Comparison of ENCODE assay signal across 10 cellular contexts in the genomic region with DNA sequence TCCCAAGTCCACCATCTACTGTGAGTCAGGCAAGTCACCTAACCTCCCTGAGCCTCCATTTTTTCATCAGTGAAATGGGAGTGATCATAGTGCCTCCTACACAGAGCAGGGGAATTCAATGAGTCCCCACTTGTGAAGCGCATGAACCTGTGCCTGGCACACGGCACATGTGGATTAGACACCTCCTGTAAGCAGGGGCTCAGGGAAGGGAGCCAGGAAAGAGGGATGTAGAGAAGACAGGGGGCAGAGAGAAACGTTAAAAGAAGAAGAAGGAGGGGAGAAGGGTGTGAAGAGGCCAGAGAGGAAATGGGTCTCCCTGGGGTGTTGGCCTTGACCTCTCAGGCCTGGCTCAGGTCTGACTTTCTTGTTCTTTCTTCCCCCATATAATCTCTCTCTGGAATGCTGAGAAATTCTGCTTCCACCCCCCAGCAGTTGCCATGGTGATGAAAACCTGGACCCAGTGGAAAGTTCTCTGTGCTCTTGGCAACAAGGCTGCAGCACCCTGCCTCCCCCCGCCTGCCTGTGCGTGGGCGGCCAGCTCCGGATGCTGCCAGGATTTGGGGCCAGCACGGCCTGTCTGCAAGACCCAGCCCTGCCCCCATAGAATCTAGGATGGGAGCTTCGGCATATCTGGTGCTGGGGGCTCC.
DNase-seq lines count a peak whose midpoint lies in the region; ATAC-seq, FAIRE-seq and TF ChIP-seq lines count a peak whose summit lies in the region.
"Had no signal": no experiment of that assay in that cellular context is flagged by ENCODE, and none has a peak within 500 bp of the region (broad histone marks: within the 10 kb centered on the region; RNA-seq: fewer than 3 reads in every experiment).

No MANE protein-coding gene starts in this region.

- H3K4me1 Mint-ChIP-seq in nephron progenitor cell, result peaks cover 19% of the 10 kb centered on the region

- DNase-seq in NCI-H1417 (lab: John Stamatoyannopoulos, UW) (peak in 2 of 3 experiments; percentile 17 to 54), NCI-H1417 treated with DMSO at 0.1 percent for 48 hours (lab: John Stamatoyannopoulos, UW) (no peak), dermis blood vessel endothelial cell (peak; percentile 77), midbrain (lab: John Stamatoyannopoulos, UW) (peak; percentile 83), urothelium cell line (ENCODE audit: low spot score) (peak; percentile 81), nephron progenitor cell (no peak)
- DNase-seq: 8988T; stimulated activated CD4-positive, alpha-beta T cell treated with anti-CD3 and anti-CD28 coated beads, Interleukin-2, amount 100 ng/mL, for 48 hours had no signal

- H3K36me3 Mint-ChIP-seq in nephron progenitor cell (ENCODE audit: low read depth), result no peaks in the 10 kb centered on the region

- no peak for FAIRE-seq in urothelium cell line (lab: Jason Lieb, UNC)

- no peak for TF ChIP-seq CTCF in nephron progenitor cell (IDR thresholded peaks at IDR 0.05)

- ATAC-seq in GM19023 (IDR thresholded peaks at IDR 0.05; ENCODE audit: unreplicated experiment) (no peak), GM21723 (IDR thresholded peaks at IDR 0.05; ENCODE audit: unreplicated experiment) (no peak)

- no peaks in the 10 kb centered on the region for H3K9me3 Mint-ChIP-seq in nephron progenitor cell

- H3K27me3 Mint-ChIP-seq in nephron progenitor cell (ENCODE audit: low read depth, poor library complexity), result peaks cover 5% of the 10 kb centered on the region

- H3K27ac Mint-ChIP-seq in nephron progenitor cell, result no peak overlapping the region

- no peak overlapping the region for H3K4me3 Mint-ChIP-seq in nephron progenitor cell

Comparison
In these comparisons a context has a peak if more than half of its experiments do, and no peak if none do; other contexts are left out.
1. DNase-seq: peak in NCI-H1417 (2 of 3), dermis blood vessel endothelial cell (single experiment), midbrain (single experiment) and urothelium cell line (single experiment); none in NCI-H1417 treated with DMSO at 0.1 percent for 48 hours (single experiment) and nephron progenitor cell (single experiment).